In genomic region chr6:46502486-46503119, GRCh38 we compare ENCODE assay signal across 22 cellular contexts. TPM values are rescaled to one million over a fixed set of nuclear protein-coding genes. Genes with fewer than 3 reads are reported as not detected.
DNase-seq lines count a peak whose midpoint lies in the region; ATAC-seq and TF ChIP-seq lines count a peak whose summit lies in the region.
"Had no signal": no experiment of that assay in that cellular context is flagged by ENCODE, and none has a peak within 500 bp of the region (broad histone marks: within the 10 kb centered on the region; RNA-seq: fewer than 3 reads in every experiment).

No MANE protein-coding gene starts in this region.

- TF ChIP-seq CTCF in left ventricle myocardium inferior (IDR thresholded peaks at IDR 0.05; ENCODE audit: borderline replicate concordance) (no peak), gastroesophageal sphincter (IDR thresholded peaks at IDR 0.05) (no peak)

- WGBS in gastroesophageal sphincter (ENCODE audit: low coverage in 1 of 2), 2 donors = 14 to 42% methylated on average over 1 to 2 of the region's 2 CpGs
- WGBS in aorta, 2 donors = 3 to 19% methylated on average over 2 of the region's 2 CpGs

- H3K9me3 ChIP-seq in left ventricle myocardium inferior (replicated peaks) (no peaks in the 10 kb centered on the region), gastroesophageal sphincter (no peaks in the 10 kb centered on the region), skeletal muscle tissue (ENCODE audit: control insufficient read depth in 3 of 3, low read length in 3 of 3) (no peaks in the 10 kb centered on the region), aorta (ENCODE audit: control insufficient read depth, low read length) (no peaks in the 10 kb centered on the region)
- H3K9me3 ChIP-seq: neutrophil, psoas muscle, spleen had no signal

- H3K27me3 ChIP-seq in left ventricle myocardium inferior (ENCODE audit: low read depth) (no peaks in the 10 kb centered on the region), gastroesophageal sphincter (no peaks in the 10 kb centered on the region), skeletal muscle tissue (ENCODE audit: control insufficient read depth in 3 of 3, insufficient read depth in 3 of 3, low read length in 3 of 3) (no peaks in the 10 kb centered on the region), aorta (ENCODE audit: control insufficient read depth in 1 of 2, insufficient read depth in 2 of 2, low read length in 1 of 2) (no peaks in the 10 kb centered on the region)

- no peak overlapping the region for H3K9ac ChIP-seq in skeletal muscle tissue (ENCODE audit: low read depth in 1 of 3, low read length in 3 of 3)

- intact Hi-C loops in left ventricle myocardium inferior (cut with micrococcal nuclease) (no loop called here), Right ventricle myocardium superior (cut with DNase I) (no loop called here), aorta (cut with DNase I) (no loop called here)

- DNase-seq in left ventricle myocardium inferior (no peak), Right ventricle myocardium superior (no peak), aorta (peak in 1 of 2 donors; percentile 72), NCI-H2029 (lab: John Stamatoyannopoulos, UW) (no peak)
- DNase-seq: activated CD4-positive, alpha-beta T cell treated with anti-CD3 and anti-CD28 coated beads, Interleukin-2, amount 10 ng/mL, durations not matched to agents 7 days and 5 days; CD8-positive, alpha-beta memory T cell; DMS53; endodermal cell; kidney; NCI-H1105 treated with DMSO at 0.1 percent for 48 hours; spleen; stimulated activated CD4-positive, alpha-beta T cell treated with anti-CD3 and anti-CD28 coated beads, Interleukin-4, amount 100 ng/mL, for 4 hours; stimulated activated naive CD4-positive, alpha-beta T cell had no signal

- peaks cover 51% of the 10 kb centered on the region for H3K4me1 ChIP-seq in left ventricle myocardium inferior
- H3K4me1 ChIP-seq in gastroesophageal sphincter = peaks cover 0 to 58% (median 2%) of the 10 kb centered on the region in 3 donors
- peaks cover 12 to 26% (median 13%) of the 10 kb centered on the region in 3 donors for H3K4me1 ChIP-seq in skeletal muscle tissue (ENCODE audit: control insufficient read depth in 3 of 3, insufficient read depth in 3 of 3, low read length in 3 of 3)
- peaks cover 3 to 5% of the 10 kb centered on the region in 2 donors for H3K4me1 ChIP-seq in aorta (ENCODE audit: control insufficient read depth in 1 of 2, insufficient read depth in 2 of 2, low read length in 2 of 2)
- H3K4me1 ChIP-seq: spleen had no signal

- H3K4me3 ChIP-seq in left ventricle myocardium inferior (no peak overlapping the region), gastroesophageal sphincter (no peak overlapping the region), skeletal muscle tissue (ENCODE audit: low read length in 3 of 3) (no peak overlapping the region), aorta (ENCODE audit: low read length in 2 of 2) (no peak overlapping the region)
- H3K4me3 ChIP-seq: psoas muscle, spleen had no signal

- peak overlapping the region; percentile 90 for H3K27ac ChIP-seq in left ventricle myocardium inferior (replicated peaks)
- H3K27ac ChIP-seq in gastroesophageal sphincter = peak overlapping the region; percentile 64 to 89 (median 78)
- H3K27ac ChIP-seq in skeletal muscle tissue (ENCODE audit: low read depth, low read length) = peak overlapping the region; percentile 21
- peak overlapping the region; percentile 94 to 98 for H3K27ac ChIP-seq in aorta (ENCODE audit: low read depth in 1 of 2, low read length in 2 of 2)
- H3K27ac ChIP-seq: neutrophil, psoas muscle, spleen, VCaP had no signal

- H3K36me3 ChIP-seq in left ventricle myocardium inferior (no peaks in the 10 kb centered on the region), gastroesophageal sphincter (no peaks in the 10 kb centered on the region), skeletal muscle tissue (ENCODE audit: control insufficient read depth in 3 of 3, insufficient read depth in 3 of 3, low read length in 3 of 3) (no peaks in the 10 kb centered on the region), aorta (ENCODE audit: control insufficient read depth in 1 of 2, insufficient read depth in 2 of 2, low read length in 1 of 2) (no peaks in the 10 kb centered on the region)
- H3K36me3 ChIP-seq: neutrophil, spleen had no signal

- no peak for TF ChIP-seq EP300 in gastroesophageal sphincter (IDR thresholded peaks at IDR 0.05)

- no peak for TF ChIP-seq POLR2A in gastroesophageal sphincter (IDR thresholded peaks at IDR 0.05)

- ATAC-seq in Right ventricle myocardium superior (ENCODE audit: poor library complexity) (no peak), gastroesophageal sphincter (peak; percentile 77), aorta (ENCODE audit: low FRiP score) (peak; percentile 90), HG03159 (IDR thresholded peaks at IDR 0.05; ENCODE audit: unreplicated experiment) (no peak), HG03565 (IDR thresholded peaks at IDR 0.05; ENCODE audit: unreplicated experiment) (no peak)
- ATAC-seq: activated naive CD4-positive, alpha-beta T cell treated with anti-CD3 and anti-CD28 coated beads, Interleukin-2, amount 50 U/mL, for 72 hours had no signal

RNA-seq across cellular contexts. Expression of gene RCAN2, which starts 11.4 kb away (rescaled TPM):
- total RNA-seq in left ventricle myocardium inferior = 312 TPM
- total RNA-seq in Right ventricle myocardium superior = 258 TPM
- 100 to 1,000 TPM in 2 of 4 donors, 10 to 100 TPM in 2; 46.9 to 289 (median 171) TPM for total RNA-seq in gastroesophageal sphincter
- 1.6 TPM for total RNA-seq in skeletal muscle tissue
- total RNA-seq in aorta = 100 to 1,000 TPM in 1 of 2 donors, 10 to 100 TPM in 1; 87.3 to 235 TPM
- polyA plus RNA-seq in aorta = 100 to 1,000 TPM; 123 to 137 TPM
- polyA plus RNA-seq: IgD-negative memory B cell had no signal

Comparison
In these comparisons a context has a peak if more than half of its experiments do, and no peak if none do; other contexts are left out.
1. H3K27ac ChIP-seq: peak in every context shown above with its lines; median percentile 96 in aorta; 90 in left ventricle myocardium inferior; 78 in gastroesophageal sphincter; 21 in skeletal muscle tissue.
2. ATAC-seq: peak in gastroesophageal sphincter (single experiment) and aorta (single experiment); none in Right ventricle myocardium superior (single experiment), HG03159 (single experiment) and HG03565 (single experiment).
3. RNA of gene RCAN2, which starts 11.4 kb away (total RNA-seq): 312 TPM in left ventricle myocardium inferior (single experiment), 46.9 to 289 TPM in gastroesophageal sphincter, 258 TPM in Right ventricle myocardium superior (single experiment) and 87.3 to 235 TPM in aorta; 1.6 TPM in skeletal muscle tissue (single experiment); every median in the first group is over 10 times any median in the second.